Comparison of ENCODE assay signal across 1 cellular context in genomic region chr13:39047560-39047959, GRCh38.
TF ChIP-seq lines count a peak whose summit lies in the region.

No MANE protein-coding gene starts in this region.

TF ChIP-seq in GM23338, 12 proteins besides CTCF, POLR2A, EP300 and RAD21:
- TF ChIP-seq, protein P1, sequence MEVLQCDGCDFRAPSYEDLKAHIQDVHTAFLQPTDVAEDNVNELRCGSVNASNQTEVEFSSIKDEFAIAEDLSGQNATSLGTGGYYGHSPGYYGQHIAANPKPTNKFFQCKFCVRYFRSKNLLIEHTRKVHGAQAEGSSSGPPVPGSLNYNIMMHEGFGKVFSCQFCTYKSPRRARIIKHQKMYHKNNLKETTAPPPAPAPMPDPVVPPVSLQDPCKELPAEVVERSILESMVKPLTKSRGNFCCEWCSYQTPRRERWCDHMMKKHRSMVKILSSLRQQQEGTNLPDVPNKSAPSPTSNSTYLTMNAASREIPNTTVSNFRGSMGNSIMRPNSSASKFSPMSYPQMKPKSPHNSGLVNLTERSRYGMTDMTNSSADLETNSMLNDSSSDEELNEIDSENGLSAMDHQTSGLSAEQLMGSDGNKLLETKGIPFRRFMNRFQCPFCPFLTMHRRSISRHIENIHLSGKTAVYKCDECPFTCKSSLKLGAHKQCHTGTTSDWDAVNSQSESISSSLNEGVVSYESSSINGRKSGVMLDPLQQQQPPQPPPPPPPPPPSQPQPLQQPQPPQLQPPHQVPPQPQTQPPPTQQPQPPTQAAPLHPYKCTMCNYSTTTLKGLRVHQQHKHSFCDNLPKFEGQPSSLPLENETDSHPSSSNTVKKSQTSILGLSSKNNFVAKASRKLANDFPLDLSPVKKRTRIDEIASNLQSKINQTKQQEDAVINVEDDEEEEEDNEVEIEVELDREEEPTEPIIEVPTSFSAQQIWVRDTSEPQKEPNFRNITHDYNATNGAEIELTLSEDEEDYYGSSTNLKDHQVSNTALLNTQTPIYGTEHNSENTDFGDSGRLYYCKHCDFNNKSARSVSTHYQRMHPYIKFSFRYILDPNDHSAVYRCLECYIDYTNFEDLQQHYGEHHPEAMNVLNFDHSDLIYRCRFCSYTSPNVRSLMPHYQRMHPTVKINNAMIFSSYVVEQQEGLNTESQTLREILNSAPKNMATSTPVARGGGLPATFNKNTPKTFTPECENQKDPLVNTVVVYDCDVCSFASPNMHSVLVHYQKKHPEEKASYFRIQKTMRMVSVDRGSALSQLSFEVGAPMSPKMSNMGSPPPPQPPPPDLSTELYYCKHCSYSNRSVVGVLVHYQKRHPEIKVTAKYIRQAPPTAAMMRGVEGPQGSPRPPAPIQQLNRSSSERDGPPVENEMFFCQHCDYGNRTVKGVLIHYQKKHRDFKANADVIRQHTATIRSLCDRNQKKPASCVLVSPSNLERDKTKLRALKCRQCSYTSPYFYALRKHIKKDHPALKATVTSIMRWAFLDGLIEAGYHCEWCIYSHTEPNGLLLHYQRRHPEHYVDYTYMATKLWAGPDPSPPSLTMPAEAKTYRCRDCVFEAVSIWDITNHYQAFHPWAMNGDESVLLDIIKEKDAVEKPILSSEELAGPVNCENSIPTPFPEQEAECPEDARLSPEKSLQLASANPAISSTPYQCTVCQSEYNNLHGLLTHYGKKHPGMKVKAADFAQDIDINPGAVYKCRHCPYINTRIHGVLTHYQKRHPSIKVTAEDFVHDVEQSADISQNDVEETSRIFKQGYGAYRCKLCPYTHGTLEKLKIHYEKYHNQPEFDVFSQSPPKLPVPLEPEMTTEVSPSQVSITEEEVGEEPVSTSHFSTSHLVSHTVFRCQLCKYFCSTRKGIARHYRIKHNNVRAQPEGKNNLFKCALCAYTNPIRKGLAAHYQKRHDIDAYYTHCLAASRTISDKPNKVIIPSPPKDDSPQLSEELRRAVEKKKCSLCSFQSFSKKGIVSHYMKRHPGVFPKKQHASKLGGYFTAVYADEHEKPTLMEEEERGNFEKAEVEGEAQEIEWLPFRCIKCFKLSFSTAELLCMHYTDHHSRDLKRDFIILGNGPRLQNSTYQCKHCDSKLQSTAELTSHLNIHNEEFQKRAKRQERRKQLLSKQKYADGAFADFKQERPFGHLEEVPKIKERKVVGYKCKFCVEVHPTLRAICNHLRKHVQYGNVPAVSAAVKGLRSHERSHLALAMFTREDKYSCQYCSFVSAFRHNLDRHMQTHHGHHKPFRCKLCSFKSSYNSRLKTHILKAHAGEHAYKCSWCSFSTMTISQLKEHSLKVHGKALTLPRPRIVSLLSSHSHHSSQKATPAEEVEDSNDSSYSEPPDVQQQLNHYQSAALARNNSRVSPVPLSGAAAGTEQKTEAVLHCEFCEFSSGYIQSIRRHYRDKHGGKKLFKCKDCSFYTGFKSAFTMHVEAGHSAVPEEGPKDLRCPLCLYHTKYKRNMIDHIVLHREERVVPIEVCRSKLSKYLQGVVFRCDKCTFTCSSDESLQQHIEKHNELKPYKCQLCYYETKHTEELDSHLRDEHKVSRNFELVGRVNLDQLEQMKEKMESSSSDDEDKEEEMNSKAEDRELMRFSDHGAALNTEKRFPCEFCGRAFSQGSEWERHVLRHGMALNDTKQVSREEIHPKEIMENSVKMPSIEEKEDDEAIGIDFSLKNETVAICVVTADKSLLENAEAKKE (CRISPR knock-in tag; IDR thresholded peaks at IDR 0.05): no peak
- no peak for TF ChIP-seq POLR2AphosphoS5 (IDR thresholded peaks at IDR 0.05; ENCODE audit: low read depth)
- TF ChIP-seq EZH2phosphoT487 (IDR thresholded peaks at IDR 0.05; ENCODE audit: unreplicated experiment): no peak
- TF ChIP-seq ZNF331 (CRISPR knock-in tag; IDR thresholded peaks at IDR 0.05; ENCODE audit: low read depth): no peak
- TF ChIP-seq, protein P2, sequence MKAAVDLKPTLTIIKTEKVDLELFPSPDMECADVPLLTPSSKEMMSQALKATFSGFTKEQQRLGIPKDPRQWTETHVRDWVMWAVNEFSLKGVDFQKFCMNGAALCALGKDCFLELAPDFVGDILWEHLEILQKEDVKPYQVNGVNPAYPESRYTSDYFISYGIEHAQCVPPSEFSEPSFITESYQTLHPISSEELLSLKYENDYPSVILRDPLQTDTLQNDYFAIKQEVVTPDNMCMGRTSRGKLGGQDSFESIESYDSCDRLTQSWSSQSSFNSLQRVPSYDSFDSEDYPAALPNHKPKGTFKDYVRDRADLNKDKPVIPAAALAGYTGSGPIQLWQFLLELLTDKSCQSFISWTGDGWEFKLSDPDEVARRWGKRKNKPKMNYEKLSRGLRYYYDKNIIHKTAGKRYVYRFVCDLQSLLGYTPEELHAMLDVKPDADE (IDR thresholded peaks at IDR 0.05): no peak
- TF ChIP-seq CREB1 (CRISPR knock-in tag; IDR thresholded peaks at IDR 0.05; ENCODE audit: low read depth): no peak
- no peak for TF ChIP-seq ZNF114 (CRISPR knock-in tag; IDR thresholded peaks at IDR 0.05)
- no peak for TF ChIP-seq JUNB (IDR thresholded peaks at IDR 0.05; ENCODE audit: unreplicated experiment)
- TF ChIP-seq, protein P3, sequence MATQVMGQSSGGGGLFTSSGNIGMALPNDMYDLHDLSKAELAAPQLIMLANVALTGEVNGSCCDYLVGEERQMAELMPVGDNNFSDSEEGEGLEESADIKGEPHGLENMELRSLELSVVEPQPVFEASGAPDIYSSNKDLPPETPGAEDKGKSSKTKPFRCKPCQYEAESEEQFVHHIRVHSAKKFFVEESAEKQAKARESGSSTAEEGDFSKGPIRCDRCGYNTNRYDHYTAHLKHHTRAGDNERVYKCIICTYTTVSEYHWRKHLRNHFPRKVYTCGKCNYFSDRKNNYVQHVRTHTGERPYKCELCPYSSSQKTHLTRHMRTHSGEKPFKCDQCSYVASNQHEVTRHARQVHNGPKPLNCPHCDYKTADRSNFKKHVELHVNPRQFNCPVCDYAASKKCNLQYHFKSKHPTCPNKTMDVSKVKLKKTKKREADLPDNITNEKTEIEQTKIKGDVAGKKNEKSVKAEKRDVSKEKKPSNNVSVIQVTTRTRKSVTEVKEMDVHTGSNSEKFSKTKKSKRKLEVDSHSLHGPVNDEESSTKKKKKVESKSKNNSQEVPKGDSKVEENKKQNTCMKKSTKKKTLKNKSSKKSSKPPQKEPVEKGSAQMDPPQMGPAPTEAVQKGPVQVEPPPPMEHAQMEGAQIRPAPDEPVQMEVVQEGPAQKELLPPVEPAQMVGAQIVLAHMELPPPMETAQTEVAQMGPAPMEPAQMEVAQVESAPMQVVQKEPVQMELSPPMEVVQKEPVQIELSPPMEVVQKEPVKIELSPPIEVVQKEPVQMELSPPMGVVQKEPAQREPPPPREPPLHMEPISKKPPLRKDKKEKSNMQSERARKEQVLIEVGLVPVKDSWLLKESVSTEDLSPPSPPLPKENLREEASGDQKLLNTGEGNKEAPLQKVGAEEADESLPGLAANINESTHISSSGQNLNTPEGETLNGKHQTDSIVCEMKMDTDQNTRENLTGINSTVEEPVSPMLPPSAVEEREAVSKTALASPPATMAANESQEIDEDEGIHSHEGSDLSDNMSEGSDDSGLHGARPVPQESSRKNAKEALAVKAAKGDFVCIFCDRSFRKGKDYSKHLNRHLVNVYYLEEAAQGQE (IDR thresholded peaks at IDR 0.05; ENCODE audit: unreplicated experiment): no peak
- TF ChIP-seq EZH2 (IDR thresholded peaks at IDR 0.05; ENCODE audit: low read depth, unreplicated experiment): no peak
- TF ChIP-seq STAT1 (IDR thresholded peaks at IDR 0.05; ENCODE audit: unreplicated experiment): no peak
- TF ChIP-seq NANOG (IDR thresholded peaks at IDR 0.05; ENCODE audit: borderline replicate concordance): no peak
